Comparison of ENCODE assay signal across 19 cellular contexts in the genomic region with DNA sequence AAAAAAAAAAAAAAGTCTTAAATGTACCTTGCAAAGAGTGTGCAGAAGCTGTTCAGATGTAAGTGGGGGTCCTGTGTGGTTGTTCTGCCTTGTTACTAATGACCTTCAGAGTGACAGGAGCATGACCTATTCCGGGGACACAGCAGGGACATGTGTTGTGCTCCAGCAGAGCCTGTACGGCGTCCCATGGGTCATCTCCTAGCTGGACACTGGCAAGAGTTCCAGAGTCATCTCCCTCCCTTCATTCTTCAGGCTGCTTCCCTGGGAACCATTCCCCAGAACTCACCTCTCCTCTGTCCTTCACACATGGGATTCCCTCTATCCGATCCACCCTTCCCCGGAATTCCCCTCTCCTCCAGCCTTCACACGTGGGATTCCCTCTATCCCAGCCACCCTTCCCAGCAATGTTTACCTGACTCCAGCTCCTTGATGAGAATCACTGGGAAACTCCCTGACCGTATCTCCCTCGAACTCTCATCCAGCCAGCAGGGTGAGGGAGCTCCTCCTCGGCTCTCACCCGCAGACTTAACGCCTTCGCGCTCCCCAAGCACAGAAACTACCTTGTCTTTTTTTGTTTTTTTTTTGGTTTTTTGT.
DNase-seq lines count a peak whose midpoint lies in the region; ATAC-seq and TF ChIP-seq lines count a peak whose summit lies in the region.
"Had no signal": no experiment of that assay in that cellular context is flagged by ENCODE, and none has a peak within 500 bp of the region (broad histone marks: within the 10 kb centered on the region; RNA-seq: fewer than 3 reads in every experiment).

No MANE protein-coding gene starts in this region.

- ATAC-seq in Right ventricle myocardium inferior: no peak
- peak; percentile 24 for ATAC-seq in left lobe of liver
- ATAC-seq in psoas muscle: no peak
- ATAC-seq in GM18511 (IDR thresholded peaks at IDR 0.05; ENCODE audit: unreplicated experiment): no peak
- no peak for ATAC-seq in HG03280 (IDR thresholded peaks at IDR 0.05; ENCODE audit: unreplicated experiment)
- ATAC-seq: activated T-helper 17 cell treated with anti-CD3 and anti-CD28 coated beads, Interleukin-2, amount 50 U/mL, for 72 hours; body of pancreas; effector memory CD8-positive, alpha-beta T cell had no signal

- H3K27me3 ChIP-seq in left ventricle myocardium inferior (ENCODE audit: low read depth): no peaks in the 10 kb centered on the region
- H3K27me3 ChIP-seq in psoas muscle (ENCODE audit: insufficient read depth in 3 of 3, low read length in 2 of 3): no peaks in the 10 kb centered on the region
- H3K27me3 ChIP-seq: body of pancreas had no signal

- H3K27ac ChIP-seq in left ventricle myocardium inferior (replicated peaks): peak overlapping the region; percentile 81
- H3K27ac ChIP-seq in psoas muscle: peak overlapping the region; percentile 94
- H3K27ac ChIP-seq: body of pancreas had no signal

- H3K36me3 ChIP-seq in left ventricle myocardium inferior (no peaks in the 10 kb centered on the region), psoas muscle (ENCODE audit: insufficient read depth in 1 of 2, low read depth in 1 of 2) (peaks cover 0 to 5% of the 10 kb centered on the region in 2 donors)

- 61 to 74% (median 68%) methylated on average over 13 of the region's 13 CpGs for WGBS in psoas muscle, 3 donors

- DNase-seq in left ventricle myocardium inferior (no peak), Right ventricle myocardium inferior (ENCODE audit: missing footprints) (no peak), left lobe of liver (ENCODE audit: low spot score) (no peak), psoas muscle (no peak), iPS-NIHi7 (ENCODE audit: extremely low spot score) (no peak)
- DNase-seq in stimulated activated CD4-positive, alpha-beta T cell treated with anti-CD3 and anti-CD28 coated beads, Interleukin-4, amount 100 ng/mL, for 1 hour: no peak
- DNase-seq: 8988T; activated CD4-positive, alpha-beta T cell treated with anti-CD3 and anti-CD28 coated beads for 4 hours; activated naive CD8-positive, alpha-beta T cell treated with anti-CD3 and anti-CD28 coated beads, Interleukin-2, amount 10 ng/mL, durations not matched to agents 7 days and 5 days; body of pancreas; effector memory CD8-positive, alpha-beta T cell; kidney; NCI-H2029; NCI-H510A; stimulated activated CD4-positive, alpha-beta T cell treated with anti-CD3 and anti-CD28 coated beads, Interleukin-15, amount 100 ng/mL, for 24 hours; SW 1271 had no signal

- H3K4me3 ChIP-seq in left ventricle myocardium inferior (no peak overlapping the region), psoas muscle (no peak overlapping the region)
- H3K4me3 ChIP-seq: body of pancreas had no signal

- intact Hi-C loops in left ventricle myocardium inferior (cut with micrococcal nuclease) (no loop called here), Right ventricle myocardium inferior (cut with DNase I) (no loop called here), psoas muscle (cut with DNase I) (no loop called here)

- TF ChIP-seq CTCF in left ventricle myocardium inferior (IDR thresholded peaks at IDR 0.05; ENCODE audit: borderline replicate concordance): no peak
- TF ChIP-seq CTCF in psoas muscle (IDR thresholded peaks at IDR 0.05): no peak

- H3K9me3 ChIP-seq in left ventricle myocardium inferior (replicated peaks): no peaks in the 10 kb centered on the region
- no peaks in the 10 kb centered on the region for H3K9me3 ChIP-seq in psoas muscle
- H3K9me3 ChIP-seq: body of pancreas had no signal

- H3K4me1 ChIP-seq in left ventricle myocardium inferior: peaks cover 40% of the 10 kb centered on the region
- peaks cover 36% of the 10 kb centered on the region for H3K4me1 ChIP-seq in psoas muscle
